19 cellular contexts compared by ENCODE assay signal in the genomic region with DNA sequence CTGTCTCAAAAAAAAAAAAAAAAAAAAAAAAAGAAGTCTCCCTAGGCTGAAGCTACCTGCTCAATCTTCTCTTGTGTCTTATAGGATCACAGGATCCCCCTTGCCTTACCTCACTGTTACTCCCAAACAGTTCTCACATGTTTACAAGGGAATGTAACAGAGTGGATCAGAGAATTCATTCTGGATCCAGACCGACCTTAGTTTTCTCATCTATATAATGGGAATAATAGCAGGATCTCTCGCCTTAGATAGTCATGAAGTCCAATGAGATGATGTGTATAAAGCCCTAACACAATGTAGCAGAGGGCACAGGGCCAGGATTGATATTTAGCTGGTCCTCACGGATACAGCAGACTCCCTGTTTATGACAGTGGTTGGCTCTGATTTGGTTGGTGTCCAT. TPM values are rescaled to one million over a fixed set of nuclear protein-coding genes. Genes with fewer than 3 reads are reported as not detected.
DNase-seq lines count a peak whose midpoint lies in the region; ATAC-seq and TF ChIP-seq lines count a peak whose summit lies in the region.
"Had no signal": no experiment of that assay in that cellular context is flagged by ENCODE, and none has a peak within 500 bp of the region (broad histone marks: within the 10 kb centered on the region; RNA-seq: fewer than 3 reads in every experiment).

No MANE protein-coding gene starts in this region.

- H3K4me1 ChIP-seq in right cardiac atrium (ENCODE audit: control insufficient read depth, insufficient read depth, low read length) (peaks cover 8% of the 10 kb centered on the region), sigmoid colon (peaks cover 0 to 19% (median 11%) of the 10 kb centered on the region in 4 donors), tibial artery (peaks cover 0 to 22% (median 14%) of the 10 kb centered on the region in 4 donors)

- TF ChIP-seq CTCF in HFFc6 (IDR thresholded peaks at IDR 0.05) (no peak), chondrocyte (IDR thresholded peaks at IDR 0.05) (no peak), sigmoid colon (IDR thresholded peaks at IDR 0.05) (no peak), tibial artery (IDR thresholded peaks at IDR 0.05) (no peak)

- H3K27me3 ChIP-seq in right cardiac atrium (ENCODE audit: control insufficient read depth, insufficient read depth) (no peaks in the 10 kb centered on the region), sigmoid colon (no peaks in the 10 kb centered on the region), tibial artery (no peaks in the 10 kb centered on the region)
- H3K27me3 ChIP-seq: BLaER1 had no signal

- H3K4me3 Mint-ChIP-seq in HFFc6: no peak overlapping the region
- H3K4me3 Mint-ChIP-seq in chondrocyte (ENCODE audit: unreplicated experiment): no peak overlapping the region
- H3K4me3 Mint-ChIP-seq: B cell; CD8-positive, alpha-beta T cell had no signal

- H3K9me3 ChIP-seq in right cardiac atrium (ENCODE audit: control insufficient read depth, low read length) (no peaks in the 10 kb centered on the region), sigmoid colon (no peaks in the 10 kb centered on the region), tibial artery (no peaks in the 10 kb centered on the region)
- H3K9me3 ChIP-seq: Caco-2 had no signal

- TF ChIP-seq EP300 in sigmoid colon (IDR thresholded peaks at IDR 0.05): no peak

- TF ChIP-seq POLR2A in sigmoid colon (IDR thresholded peaks at IDR 0.05): no peak

- intact Hi-C loops in cardiac septum (cut with DNase I): loop anchor here (10.0 kb wide), 1 partner anchor 294 kb away; no protein-coding TSS in a partner anchor
- intact Hi-C loops in right cardiac atrium (cut with DNase I): no loop called here
- intact Hi-C loops in sigmoid colon (cut with DNase I): loop anchor here (5.0 to 10.0 kb wide), 2 partner anchors 174 to 284 kb away; a partner anchor contains a TSS
- intact Hi-C loops in tibial artery (cut with DNase I; ENCODE audit: low total_unique reads): loop anchor here (10.0 kb wide), 1 partner anchor 176 kb away; a partner anchor contains a TSS

- H3K9me3 Mint-ChIP-seq in HFFc6 (no peaks in the 10 kb centered on the region), chondrocyte (ENCODE audit: low read depth) (no peaks in the 10 kb centered on the region)
- H3K9me3 Mint-ChIP-seq: CD4-positive, CD25-positive, alpha-beta regulatory T cell; CD8-positive, alpha-beta T cell had no signal

- H3K4me1 Mint-ChIP-seq in HFFc6 (ENCODE audit: low read depth) (peaks cover 43% of the 10 kb centered on the region), chondrocyte (ENCODE audit: low read depth) (peaks cover 21% of the 10 kb centered on the region)

- H3K36me3 Mint-ChIP-seq in HFFc6 (ENCODE audit: low read depth) (no peaks in the 10 kb centered on the region), chondrocyte (ENCODE audit: low read depth) (no peaks in the 10 kb centered on the region)
- H3K36me3 Mint-ChIP-seq: CD4-positive, CD25-positive, alpha-beta regulatory T cell; CD8-positive, alpha-beta T cell had no signal

- 85% methylated on average over 3 of the region's 3 CpGs for WGBS in right cardiac atrium
- WGBS in sigmoid colon, 2 donors: 87 to 88% methylated on average over 3 of the region's 3 CpGs

- no peak overlapping the region for H3K4me3 ChIP-seq in right cardiac atrium (ENCODE audit: low read length)
- H3K4me3 ChIP-seq in sigmoid colon: no peak overlapping the region
- H3K4me3 ChIP-seq in tibial artery: no peak overlapping the region
- H3K4me3 ChIP-seq: BLaER1 had no signal

- DNase-seq in cardiac septum (ENCODE audit: low spot score): peak; percentile 3
- DNase-seq in right cardiac atrium: no peak
- DNase-seq in HFFc6: no peak
- DNase-seq in chondrocyte (ENCODE audit: low spot score): peak; percentile 2
- peak; percentile 17 for DNase-seq in sigmoid colon
- DNase-seq in NCI-H345 treated with DMSO at 0.1 percent for 48 hours (lab: John Stamatoyannopoulos, UW; ENCODE audit: unreplicated experiment): no peak
- DNase-seq in tibial artery: no peak
- DNase-seq: CD4-positive, CD25-positive, alpha-beta regulatory T cell; CD8-positive, alpha-beta T cell; DMS153; DND-41; GOT3; HCEC 1CT had no signal

- H3K27ac ChIP-seq in right cardiac atrium (ENCODE audit: low read length) (no peak overlapping the region), sigmoid colon (no peak overlapping the region), tibial artery (no peak overlapping the region)
- H3K27ac ChIP-seq: 22Rv1, C4-2B had no signal

- ATAC-seq in right cardiac atrium (no peak), HG03280 (IDR thresholded peaks at IDR 0.05; ENCODE audit: unreplicated experiment) (no peak)
- ATAC-seq: CD8-positive, alpha-beta T cell had no signal

- H3K27ac Mint-ChIP-seq in HFFc6 (0 out of 2 replicates have a peak overlapping the region, but pooled peaks have one; percentile 4), chondrocyte (ENCODE audit: unreplicated experiment) (no peak overlapping the region)
- H3K27ac Mint-ChIP-seq: B cell; CD4-positive, CD25-positive, alpha-beta regulatory T cell; CD8-positive, alpha-beta T cell had no signal

- no peaks in the 10 kb centered on the region; the same call in 1 of the 2 replicates for H3K27me3 Mint-ChIP-seq in HFFc6 (ENCODE audit: insufficient read depth)
- H3K27me3 Mint-ChIP-seq in chondrocyte (ENCODE audit: low read depth): no peaks in the 10 kb centered on the region
- H3K27me3 Mint-ChIP-seq: CD4-positive, CD25-positive, alpha-beta regulatory T cell had no signal

- H3K36me3 ChIP-seq in sigmoid colon (no peaks in the 10 kb centered on the region), tibial artery (no peaks in the 10 kb centered on the region)
- H3K36me3 ChIP-seq: BLaER1 had no signal

RNA-seq across cellular contexts. Expression of a gene that starts 2.3 kb away (rescaled TPM):
- total RNA-seq in cardiac septum (1.8 TPM), right cardiac atrium (1 to 10 TPM; 2.6 to 4.3 (median 3.6) TPM), chondrocyte (2.0 to 2.6 TPM (median 2.4 TPM) in 3 replicates), sigmoid colon (1 to 10 TPM in 2 of 4 donors, under 1 TPM in 2; 0.55 to 2.5 (median 1.6) TPM)
- polyA plus RNA-seq in right cardiac atrium (3.2 TPM), sigmoid colon (10 to 100 TPM in 1 of 3 donors, 1 to 10 TPM in 2; 3.6 to 10.7 (median 6.7) TPM)
- total RNA-seq in HFFc6 (2021; fragmentation: NEBNext Ultra II Directional; extraction: Animal tissue kit (Norgen Biotek cat#: 25700)): 1 to 10 TPM; 3.6 to 6.4 (median 5.3) TPM

Comparison
In these comparisons a context has a peak if more than half of its experiments do, and no peak if none do; other contexts are left out.
1. DNase-seq: peak in cardiac septum (single experiment), chondrocyte (single experiment) and sigmoid colon (single experiment); none in right cardiac atrium (0 of 3), HFFc6 (single experiment), NCI-H345 treated with DMSO at 0.1 percent for 48 hours (single experiment) and tibial artery (0 of 2).
2. intact Hi-C loops: an anchor here in cardiac septum (10.0 kb wide), sigmoid colon (5.0 to 10.0 kb wide) and tibial artery (10.0 kb wide); none called in right cardiac atrium.